In the genomic region with DNA sequence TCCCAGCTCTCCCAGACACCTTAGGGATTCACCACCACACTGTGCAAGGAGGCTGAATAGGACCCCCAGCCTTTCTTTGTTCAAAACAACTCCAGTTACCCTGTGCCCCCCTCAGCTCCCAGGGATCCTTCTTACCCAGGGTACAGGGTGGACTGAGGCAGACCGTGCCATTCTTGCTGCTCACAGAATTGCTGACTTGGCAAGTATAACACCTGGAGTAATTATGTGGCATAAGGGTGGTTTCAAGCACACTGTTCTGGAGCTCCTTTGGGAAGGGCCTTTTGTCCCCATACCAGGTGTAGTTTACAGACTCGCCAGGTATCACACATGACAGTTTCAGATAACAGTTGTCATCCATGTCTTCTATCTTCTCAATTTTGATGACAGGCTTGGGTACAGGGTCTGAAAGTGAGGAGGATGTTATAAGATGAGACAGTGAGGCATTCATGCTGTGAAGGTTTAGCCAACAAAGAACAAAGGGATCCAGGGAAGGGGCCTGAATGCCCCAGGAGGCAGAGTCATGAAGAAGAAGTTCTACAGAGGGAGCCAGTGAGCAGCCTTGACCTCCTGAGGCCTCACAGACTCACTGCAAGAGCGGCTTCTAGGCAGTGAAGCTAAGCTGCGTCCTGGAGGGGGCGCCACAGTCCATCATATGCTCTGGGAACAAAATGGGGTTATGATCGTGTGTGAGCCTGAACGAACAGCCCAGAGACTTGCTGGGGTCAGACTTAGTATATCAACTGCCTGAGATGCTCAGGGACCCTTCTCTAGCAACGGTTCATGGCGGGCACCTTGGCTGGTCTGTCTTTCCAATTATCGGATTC, we compare ENCODE assay signal across 8 cellular contexts. TPM values are rescaled to one million over a fixed set of nuclear protein-coding genes. Genes with fewer than 3 reads are reported as not detected.
A peak's percentile ranks its signal among the peaks of the same experiment; 100 is the strongest.
DNase-seq lines count a peak whose midpoint lies in the region; ATAC-seq and TF ChIP-seq lines count a peak whose summit lies in the region.

No MANE protein-coding gene starts in this region.

- H3K4me1 Mint-ChIP-seq in activated CD8-positive, alpha-beta T cell treated with anti-CD3 and anti-CD28 coated beads, Interleukin-2, amount 10 ng/mL, durations not matched to agents 7 days and 5 days (ENCODE audit: low read depth): peaks cover 85% of the 10 kb centered on the region

- POLR2A ChIA-PET in activated CD8-positive, alpha-beta T cell treated with anti-CD3 and anti-CD28 coated beads, Interleukin-2, amount 10 ng/mL, durations not matched to agents 7 days and 5 days (lab: Charles Lee): interaction anchor here (0.6 to 2.5 kb wide), 6 partner anchors 8 to 138 kb away, joined by 3 to 15 read pairs (median 3); no protein-coding TSS in a partner anchor

- intact Hi-C loops in thyroid gland (cut with DNase I): loop anchor here (5.0 kb wide), 1 partner anchor 151 kb away; no protein-coding TSS in a partner anchor

- no peak overlapping the region for H2AFZ ChIP-seq in neural cell (ENCODE audit: low read depth, low read length)

- no peak overlapping the region for H3K4me3 ChIP-seq in epithelial cell of proximal tubule (ENCODE audit: low read depth, low read length)
- no peak overlapping the region for H3K4me3 ChIP-seq in neural cell (ENCODE audit: low read length)
- no peak overlapping the region for H3K4me3 ChIP-seq in thyroid gland (replicated peaks in 1 of 3)

- no peaks in the 10 kb centered on the region for H3K9me2 ChIP-seq in neural cell (ENCODE audit: insufficient read depth, low read length)

- peak; percentile 58 for TF ChIP-seq RAD21 in neural cell (conservative IDR thresholded peaks at IDR 0.05)

- H3F3A ChIP-seq in neural cell (ENCODE audit: insufficient read depth, low read length, poor library complexity, severe bottlenecking): no peaks in the 10 kb centered on the region

- no peak for TF ChIP-seq POLR2A in thyroid gland (IDR thresholded peaks at IDR 0.05)

- TF ChIP-seq CTCF in epithelial cell of proximal tubule (conservative IDR thresholded peaks at IDR 0.05; ENCODE audit: low read depth, low read length): peak; percentile 49
- TF ChIP-seq CTCF in neural cell (IDR thresholded peaks at IDR 0.05; ENCODE audit: poor library complexity, severe bottlenecking): peak; percentile 54
- TF ChIP-seq CTCF in thyroid gland (IDR thresholded peaks at IDR 0.05): peak in 4 of 6 experiments; percentile 23 to 43 (median 40)

- no peak overlapping the region for H3K27ac ChIP-seq in neural cell (ENCODE audit: low read length)
- H3K27ac ChIP-seq in thyroid gland: no peak overlapping the region

- H3K36me3 ChIP-seq in neural cell (ENCODE audit: insufficient read depth, low read length) (no peaks in the 10 kb centered on the region), thyroid gland (no peaks in the 10 kb centered on the region)

- H3K27me3 Mint-ChIP-seq in activated CD8-positive, alpha-beta T cell treated with anti-CD3 and anti-CD28 coated beads, Interleukin-2, amount 10 ng/mL, durations not matched to agents 7 days and 5 days (ENCODE audit: low read depth): no peaks in the 10 kb centered on the region

- peaks cover 1% of the 10 kb centered on the region for H3K9me3 Mint-ChIP-seq in activated CD8-positive, alpha-beta T cell treated with anti-CD3 and anti-CD28 coated beads, Interleukin-2, amount 10 ng/mL, durations not matched to agents 7 days and 5 days (ENCODE audit: insufficient read depth)

- no peaks in the 10 kb centered on the region for H3K9me3 ChIP-seq in neural cell (ENCODE audit: low read length)
- H3K9me3 ChIP-seq in thyroid gland: no peaks in the 10 kb centered on the region

- no peak overlapping the region for H3K4me3 Mint-ChIP-seq in activated CD8-positive, alpha-beta T cell treated with anti-CD3 and anti-CD28 coated beads, Interleukin-2, amount 10 ng/mL, durations not matched to agents 7 days and 5 days

- H3K4me2 ChIP-seq in neural cell (ENCODE audit: low read length): no peak overlapping the region

- no peaks in the 10 kb centered on the region for H4K20me1 ChIP-seq in neural cell (ENCODE audit: insufficient read depth)

- 54 to 60% methylated on average over 10 of the region's 10 CpGs for WGBS in thyroid gland, 2 donors

- CTCF ChIA-PET in activated CD8-positive, alpha-beta T cell treated with anti-CD3 and anti-CD28 coated beads, Interleukin-2, amount 10 ng/mL, durations not matched to agents 7 days and 5 days (lab: Charles Lee): interaction anchor here (0.7 to 9.7 kb wide), 41 partner anchors 8 to 351 kb away, joined by 3 to 184 read pairs (median 7); a partner anchor contains a TSS

- DNase-seq in GF-D8 (lab: John Stamatoyannopoulos, UW): peak; percentile 62
- DNase-seq in NK-92 treated with Interleukin-12 subunit alpha and Interleukin-12 subunit beta, amount 100 ng/mL, for 24 hours (lab: John Stamatoyannopoulos, UW): peak; percentile 82
- peak; percentile 93 for DNase-seq in activated CD8-positive, alpha-beta T cell treated with anti-CD3 and anti-CD28 coated beads, Interleukin-2, amount 10 ng/mL, durations not matched to agents 7 days and 5 days
- no peak for DNase-seq in epithelial cell of proximal tubule (ENCODE audit: low read depth)
- DNase-seq in thyroid gland: peak; percentile 42 to 57
- no peak for DNase-seq in AG08395 (ENCODE audit: low spot score)

- no peaks in the 10 kb centered on the region for H3K4me1 ChIP-seq in thyroid gland

- no peaks in the 10 kb centered on the region for H3K79me2 ChIP-seq in neural cell (replicated peaks; ENCODE audit: insufficient read depth, low read length)

- peak; percentile 45 for ATAC-seq in HG02798 (IDR thresholded peaks at IDR 0.05; ENCODE audit: poor library complexity, unreplicated experiment)
- peak; percentile 78 for ATAC-seq in activated CD8-positive, alpha-beta T cell treated with anti-CD3 and anti-CD28 coated beads, Interleukin-2, amount 10 ng/mL, durations not matched to agents 7 days and 5 days

- no peak for TF ChIP-seq EP300 in neural cell (conservative IDR thresholded peaks at IDR 0.05; ENCODE audit: poor library complexity, severe bottlenecking)

- peaks cover 93% of the 10 kb centered on the region for H3K36me3 Mint-ChIP-seq in activated CD8-positive, alpha-beta T cell treated with anti-CD3 and anti-CD28 coated beads, Interleukin-2, amount 10 ng/mL, durations not matched to agents 7 days and 5 days (ENCODE audit: low read depth)

- no peaks in the 10 kb centered on the region for H3K27me3 ChIP-seq in neural cell (ENCODE audit: insufficient read depth, low read depth, low read length)
- no peaks in the 10 kb centered on the region for H3K27me3 ChIP-seq in thyroid gland

- H3K27ac Mint-ChIP-seq in activated CD8-positive, alpha-beta T cell treated with anti-CD3 and anti-CD28 coated beads, Interleukin-2, amount 10 ng/mL, durations not matched to agents 7 days and 5 days: peak overlapping the region; percentile 88

- H3K9ac ChIP-seq in neural cell (ENCODE audit: low read length): no peak overlapping the region

TF ChIP-seq in neural cell, 6 proteins besides CTCF, POLR2A, EP300 and RAD21:
- TF ChIP-seq TAF1 (IDR thresholded peaks at IDR 0.05; ENCODE audit: low read depth) (no peak), MXI1 (conservative IDR thresholded peaks at IDR 0.05; ENCODE audit: poor library complexity, severe bottlenecking) (no peak), SMC3 (conservative IDR thresholded peaks at IDR 0.05; ENCODE audit: poor library complexity) (peak; percentile 22)

RNA-seq across cellular contexts. Expression of a gene that starts 30.3 kb away (rescaled TPM):
- total RNA-seq in activated CD8-positive, alpha-beta T cell treated with anti-CD3 and anti-CD28 coated beads, Interleukin-2, amount 10 ng/mL, durations not matched to agents 7 days and 5 days: 100 to 1,000 TPM; 325 to 327 TPM
- total RNA-seq in epithelial cell of proximal tubule (not detected in 2 replicates), thyroid gland (10 to 100 TPM in 1 of 4 donors, 1 to 10 TPM in 3; 3.5 to 13.6 (median 4.8) TPM)
- polyA plus RNA-seq in neural cell: not detected in 2 replicates
- not detected in 2 replicates for polyA minus RNA-seq in neural cell

RNA-seq across cellular contexts. Expression of a gene that starts 34.4 kb away (rescaled TPM):
- 10 to 100 TPM; 48.5 to 50.1 TPM for total RNA-seq in activated CD8-positive, alpha-beta T cell treated with anti-CD3 and anti-CD28 coated beads, Interleukin-2, amount 10 ng/mL, durations not matched to agents 7 days and 5 days
- total RNA-seq in epithelial cell of proximal tubule (not detected in 2 replicates), thyroid gland (1 to 10 TPM in 1 of 4 donors, under 1 TPM in 3; 0.33 to 2.5 (median 0.76) TPM)
- not detected in 2 replicates for polyA plus RNA-seq in neural cell
- not detected in 2 replicates for polyA minus RNA-seq in neural cell

RNA-seq across cellular contexts. Expression of a gene that starts 57.8 kb away (rescaled TPM):
- total RNA-seq in activated CD8-positive, alpha-beta T cell treated with anti-CD3 and anti-CD28 coated beads, Interleukin-2, amount 10 ng/mL, durations not matched to agents 7 days and 5 days: 100 to 1,000 TPM in 1 of 2 experiments, 10 to 100 TPM in 1; 88.5 to 102 TPM
- total RNA-seq in epithelial cell of proximal tubule (0.06 TPM in 1 of 2 replicates, not detected in the other), thyroid gland (under 1 TPM; 0.22 to 0.93 (median 0.37) TPM)
- not detected in 2 replicates for polyA plus RNA-seq in neural cell
- polyA minus RNA-seq in neural cell: not detected in 2 replicates

Comparison
In these comparisons a context has a peak if more than half of its experiments do, and no peak if none do; other contexts are left out.
1. DNase-seq: peak in GF-D8 (single experiment), NK-92 treated with Interleukin-12 subunit alpha and Interleukin-12 subunit beta, amount 100 ng/mL, for 24 hours (single experiment), activated CD8-positive, alpha-beta T cell treated with anti-CD3 and anti-CD28 coated beads, Interleukin-2, amount 10 ng/mL, durations not matched to agents 7 days and 5 days (single experiment) and thyroid gland (2 of 2); none in epithelial cell of proximal tubule (single experiment) and AG08395 (single experiment).
2. RNA of a gene that starts 30.3 kb away (total RNA-seq): 325 to 327 TPM in activated CD8-positive, alpha-beta T cell treated with anti-CD3 and anti-CD28 coated beads, Interleukin-2, amount 10 ng/mL, durations not matched to agents 7 days and 5 days; 3.5 to 13.6 TPM in thyroid gland and not detected in epithelial cell of proximal tubule; every median in the first group is over 10 times any median in the second.
3. RNA of a gene that starts 34.4 kb away (total RNA-seq): 48.5 to 50.1 TPM in activated CD8-positive, alpha-beta T cell treated with anti-CD3 and anti-CD28 coated beads, Interleukin-2, amount 10 ng/mL, durations not matched to agents 7 days and 5 days; 0.33 to 2.5 TPM in thyroid gland and not detected in epithelial cell of proximal tubule; every median in the first group is over 10 times any median in the second.
4. RNA of a gene that starts 57.8 kb away (total RNA-seq): 88.5 to 102 TPM in activated CD8-positive, alpha-beta T cell treated with anti-CD3 and anti-CD28 coated beads, Interleukin-2, amount 10 ng/mL, durations not matched to agents 7 days and 5 days; 0.22 to 0.93 TPM in thyroid gland and 0.06 TPM in epithelial cell of proximal tubule; every median in the first group is over 10 times any median in the second.
5. Peak in every context shown above with its lines, with median percentiles within 50 percentile points of each other: CTCF ChIP-seq.